Comparison of ENCODE assay signal across 8 cellular contexts in the genomic region with DNA sequence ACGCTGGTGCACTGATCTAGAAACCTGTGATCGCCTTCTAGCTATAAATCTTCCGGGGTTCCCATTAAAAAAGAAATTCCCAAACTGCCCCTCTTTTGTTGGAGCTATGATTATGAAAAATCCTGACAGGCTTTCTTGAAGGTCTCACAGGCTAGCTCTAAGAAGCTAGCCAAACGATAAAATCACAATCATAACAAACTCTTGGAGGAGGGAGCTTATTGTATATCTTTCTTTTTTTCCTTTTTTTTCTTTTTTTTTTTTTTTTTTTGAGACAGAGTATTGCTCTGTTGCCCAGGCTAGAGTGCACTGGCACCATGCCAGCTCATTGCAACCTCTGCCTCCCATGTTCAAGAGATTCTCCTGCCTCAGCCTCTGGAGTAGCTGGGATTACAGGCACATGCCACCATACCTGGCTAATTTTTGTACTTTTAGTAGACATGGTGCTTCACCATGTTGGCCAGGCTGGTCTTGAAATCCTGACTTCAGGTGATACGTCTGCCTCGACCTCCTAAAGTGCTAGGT.
DNase-seq lines count a peak whose midpoint lies in the region; ATAC-seq and TF ChIP-seq lines count a peak whose summit lies in the region.

No MANE protein-coding gene starts in this region.

- peak in 1 of 4 experiments; percentile 16 for ATAC-seq in T-cell (replicated peaks in 1 of 4)
- no peak for ATAC-seq in HG03565 (IDR thresholded peaks at IDR 0.05; ENCODE audit: unreplicated experiment)
- ATAC-seq in HG03432 (IDR thresholded peaks at IDR 0.05; ENCODE audit: unreplicated experiment): no peak
- no peak for ATAC-seq in HG03039 (IDR thresholded peaks at IDR 0.05; ENCODE audit: unreplicated experiment)

- H4K20me1 ChIP-seq in fibroblast of lung (ENCODE audit: control insufficient read depth, extremely low read depth, insufficient read depth, low read length): no peaks in the 10 kb centered on the region

- H3K27me3 ChIP-seq in fibroblast of lung (ENCODE audit: control insufficient read depth, insufficient read depth, low read length): no peaks in the 10 kb centered on the region

- POLR2A ChIA-PET in T-cell (lab: Charles Lee): interaction anchor here (0.6 to 0.7 kb wide), 6 partner anchors 14 to 312 kb away, joined by 3 to 8 read pairs (median 4); no protein-coding TSS in a partner anchor

- H3K4me2 ChIP-seq in fibroblast of lung (ENCODE audit: extremely low read depth, insufficient read depth, low read length): peak overlapping the region; percentile 51

- H3K27me3 Mint-ChIP-seq in HFFc6 (ENCODE audit: insufficient read depth) (peaks cover 3% of the 10 kb centered on the region; the same call in 1 of the 2 replicates), T-cell (no peaks in the 10 kb centered on the region)

- peak overlapping the region; percentile 51 for H3K4me3 Mint-ChIP-seq in HFFc6
- H3K4me3 Mint-ChIP-seq in T-cell: peak overlapping the region; percentile 24 to 75 (median 29)

- CTCF ChIA-PET in T-cell (lab: Charles Lee): interaction anchor here (0.7 to 1.0 kb wide), 5 partner anchors 9 to 228 kb away, joined by 3 to 8 read pairs (median 4); no protein-coding TSS in a partner anchor

- H3K27ac Mint-ChIP-seq in HFFc6 (peak overlapping the region; percentile 78), T-cell (peak overlapping the region; percentile 24 to 46)

- no peak overlapping the region for H3K9ac ChIP-seq in fibroblast of lung (ENCODE audit: insufficient read depth, low read length)

- peaks cover 51% of the 10 kb centered on the region for H3K79me2 ChIP-seq in fibroblast of lung (ENCODE audit: control insufficient read depth, insufficient read depth, low read length)

- H3K36me3 Mint-ChIP-seq in HFFc6 (ENCODE audit: low read depth) (no peaks in the 10 kb centered on the region; the same call in 1 of the 2 replicates), T-cell (no peaks in the 10 kb centered on the region)

- TF ChIP-seq CTCF in HFFc6 (IDR thresholded peaks at IDR 0.05) (no peak), fibroblast of lung (conservative IDR thresholded peaks at IDR 0.05 in 1 of 2, IDR thresholded peaks at IDR 0.05 in 1 of 2; ENCODE audit: low read depth in 1 of 2, low read length in 2 of 2) (no peak)

- DNase-seq in HFFc6: no peak
- peak in 4 of 34 experiments; percentile 1 to 16 (median 6) for DNase-seq in T-cell
- peak in 1 of 2 donors; percentile 22 for DNase-seq in fibroblast of lung (ENCODE audit: low read depth in 2 of 2)
- no peak for DNase-seq in NCI-H748 treated with DMSO at 0.1 percent for 48 hours (lab: John Stamatoyannopoulos, UW)

- no peak overlapping the region for H2AFZ ChIP-seq in fibroblast of lung (ENCODE audit: low read length)

- H3K4me1 Mint-ChIP-seq in HFFc6 (ENCODE audit: low read depth): peaks cover 92% of the 10 kb centered on the region
- peaks cover 29 to 40% (median 38%) of the 10 kb centered on the region in 3 donors for H3K4me1 Mint-ChIP-seq in T-cell

- H3K27ac ChIP-seq in fibroblast of lung (ENCODE audit: insufficient read depth, low read length) (peak overlapping the region; percentile 62), skin epidermis (peak overlapping the region in 18 of 21 experiments; percentile 21 to 80 (median 64))

- H3K4me1 ChIP-seq in fibroblast of lung (ENCODE audit: control insufficient read depth, extremely low read depth, insufficient read depth, low read length): peaks cover 21% of the 10 kb centered on the region

- no peaks in the 10 kb centered on the region for H3K9me3 ChIP-seq in fibroblast of lung (ENCODE audit: control insufficient read depth, insufficient read depth, low read depth, low read length)

- H3K4me3 ChIP-seq in fibroblast of lung (replicated peaks in 1 of 4; ENCODE audit: control extremely low read depth in 1 of 4, insufficient read depth in 1 of 4, low read depth in 3 of 4, low read length in 4 of 4) (peak overlapping the region in 2 of 4 experiments; percentile 16 to 29), skin epidermis (no peak overlapping the region)

- H3K36me3 ChIP-seq in fibroblast of lung (ENCODE audit: control insufficient read depth, insufficient read depth, low read length): no peaks in the 10 kb centered on the region

- H3K9me3 Mint-ChIP-seq in HFFc6 (no peaks in the 10 kb centered on the region; the same call in 1 of the 2 replicates), T-cell (no peaks in the 10 kb centered on the region)
